9 cellular contexts compared by ENCODE assay signal in genomic region chr19:53865523-53865917, GRCh38. TPM values are rescaled to one million over a fixed set of nuclear protein-coding genes. Genes with fewer than 3 reads are reported as not detected.
A peak's percentile ranks its signal among the peaks of the same experiment; 100 is the strongest.
DNase-seq lines count a peak whose midpoint lies in the region; FAIRE-seq and TF ChIP-seq lines count a peak whose summit lies in the region.
"Had no signal": no experiment of that assay in that cellular context is flagged by ENCODE, and none has a peak within 500 bp of the region (broad histone marks: within the 10 kb centered on the region; RNA-seq: fewer than 3 reads in every experiment).

No MANE protein-coding gene starts in this region.

- no peaks in the 10 kb centered on the region for H3K27me3 Mint-ChIP-seq in T-helper 1 cell treated with Interleukin-12 subunit alpha and Interleukin-12 subunit beta and Interleukin-4 antibody, amounts not matched to agents 30 μg/mL and 1 μg/mL, for 36 hours (ENCODE audit: low read depth)

- H3K4me1 Mint-ChIP-seq in T-helper 1 cell treated with Interleukin-12 subunit alpha and Interleukin-12 subunit beta and Interleukin-4 antibody, amounts not matched to agents 30 μg/mL and 1 μg/mL, for 36 hours (ENCODE audit: low read depth): peaks cover 27% of the 10 kb centered on the region

- FAIRE-seq in keratinocyte (lab: Jason Lieb, UNC) (no peak), H54 (lab: Jason Lieb, UNC) (no peak)

- no peak for DNase-seq in T-helper 1 cell
- no peak for DNase-seq in keratinocyte (ENCODE audit: low read depth, low spot score)
- peak; percentile 61 for DNase-seq in superior temporal gyrus (ENCODE audit: extremely low spot score)
- no peak for DNase-seq in H54 (ENCODE audit: insufficient read length, low spot score)
- DNase-seq in NCI-H1092 treated with DMSO at 0.1 percent for 48 hours (lab: John Stamatoyannopoulos, UW): no peak
- DNase-seq in NCI-H446 (lab: John Stamatoyannopoulos, UW): no peak
- DNase-seq: NCI-H748 treated with DMSO at 0.1 percent for 48 hours had no signal

- peaks cover 7% of the 10 kb centered on the region for H3K79me2 ChIP-seq in keratinocyte (ENCODE audit: control insufficient read depth, insufficient read depth, low read length)

- no peaks in the 10 kb centered on the region for H4K20me1 ChIP-seq in keratinocyte (ENCODE audit: control insufficient read depth, extremely low read depth, insufficient read depth, low read length)

- no peaks in the 10 kb centered on the region for H3K27me3 ChIP-seq in keratinocyte (ENCODE audit: control insufficient read depth, extremely low read depth, insufficient read depth, low read length)

- TF ChIP-seq CTCF in keratinocyte (optimal IDR thresholded peaks at IDR 0.05 in 1 of 3, IDR thresholded peaks at IDR 0.05 in 1 of 3, conservative IDR thresholded peaks at IDR 0.05 in 1 of 3; ENCODE audit: extremely low read depth in 1 of 3, insufficient read depth in 2 of 3, low read length in 3 of 3): no peak

- H3K9me3 Mint-ChIP-seq in T-helper 1 cell treated with Interleukin-12 subunit alpha and Interleukin-12 subunit beta and Interleukin-4 antibody, amounts not matched to agents 30 μg/mL and 1 μg/mL, for 36 hours: no peaks in the 10 kb centered on the region

- peaks cover 0 to 2% of the 10 kb centered on the region in 2 experiments for H3K36me3 ChIP-seq in keratinocyte (ENCODE audit: control insufficient read depth in 2 of 2, extremely low read depth in 1 of 2, insufficient read depth in 2 of 2, low read length in 2 of 2)

- peak overlapping the region; percentile 80 for H2AFZ ChIP-seq in keratinocyte (ENCODE audit: control insufficient read depth, low read length)

- peak overlapping the region in 1 of 3 experiments; percentile 72 for H3K4me3 ChIP-seq in keratinocyte (ENCODE audit: control insufficient read depth in 2 of 3, extremely low read depth in 1 of 3, insufficient read depth in 2 of 3, low read depth in 1 of 3, low read length in 3 of 3)

- H3K9me1 ChIP-seq in keratinocyte (ENCODE audit: control insufficient read depth, extremely low read depth, insufficient read depth, low read length): no peaks in the 10 kb centered on the region

- H3K36me3 Mint-ChIP-seq in T-helper 1 cell treated with Interleukin-12 subunit alpha and Interleukin-12 subunit beta and Interleukin-4 antibody, amounts not matched to agents 30 μg/mL and 1 μg/mL, for 36 hours (ENCODE audit: low read depth): peaks cover 2% of the 10 kb centered on the region

- peak overlapping the region; percentile 92 for H3K9ac ChIP-seq in keratinocyte (ENCODE audit: control insufficient read depth, extremely low read depth, insufficient read depth, low read length)

- no peak for TF ChIP-seq POLR2A in H54 (IDR thresholded peaks at IDR 0.05; ENCODE audit: low read depth, low read length)

- peak overlapping the region; percentile 86 for H3K4me3 Mint-ChIP-seq in T-helper 1 cell treated with Interleukin-12 subunit alpha and Interleukin-12 subunit beta and Interleukin-4 antibody, amounts not matched to agents 30 μg/mL and 1 μg/mL, for 36 hours

- H3K27ac Mint-ChIP-seq in T-helper 1 cell treated with Interleukin-12 subunit alpha and Interleukin-12 subunit beta and Interleukin-4 antibody, amounts not matched to agents 30 μg/mL and 1 μg/mL, for 36 hours: peak overlapping the region; percentile 92

- peaks cover 19% of the 10 kb centered on the region for H3K4me1 ChIP-seq in keratinocyte (ENCODE audit: control insufficient read depth, extremely low read depth, insufficient read depth, low read length)

- dilution Hi-C loops in keratinocyte (cut with MboI; ENCODE audit: extremely low pct_ligation_motif_present, low sequenced_read_pairs): no loop called here

- H3K27ac ChIP-seq in angular gyrus (ENCODE audit: low read depth, low read length): peak overlapping the region; percentile 91
- H3K27ac ChIP-seq in keratinocyte (ENCODE audit: control insufficient read depth, insufficient read depth, low read length): peak overlapping the region; percentile 98

- H3K4me2 ChIP-seq in keratinocyte (ENCODE audit: control insufficient read depth, extremely low read depth, insufficient read depth, low read depth, low read length): peak overlapping the region; percentile 91

- no peaks in the 10 kb centered on the region for H3K9me3 ChIP-seq in keratinocyte (ENCODE audit: control insufficient read depth, low read depth, low read length)

RNA-seq across cellular contexts. Expression of gene MYADM, which starts 2.2 kb away (rescaled TPM):
- polyA plus RNA-seq in keratinocyte: 16.8 to 24.6 TPM (median 19.4 TPM) in 3 replicates
- polyA plus RNA-seq in keratinocyte (2011; ENCODE audit: low read depth): 7.8 TPM
- 13.7 and 25.2 TPM in 2 replicates for polyA plus RNA-seq in keratinocyte (2011; cell fraction: cytosol; rRNA removed)
- 67.7 and 97.3 TPM in 2 replicates for polyA plus RNA-seq in keratinocyte (2011; cell fraction: nucleus; rRNA removed)
- polyA plus RNA-seq in keratinocyte (2012; ENCODE audit: low replicate concordance): 20.1 and 71.6 TPM in 2 replicates
- 22.0 to 221 TPM (median 23.3 TPM) in 3 replicates for polyA minus RNA-seq in keratinocyte
- 41.4 TPM for polyA minus RNA-seq in keratinocyte (2011; cell fraction: cytosol; rRNA and poly(A)+ RNA removed)
- polyA minus RNA-seq in keratinocyte (2011; cell fraction: nucleus; rRNA and poly(A)+ RNA removed): 37.5 and 65.9 TPM in 2 replicates

RNA-seq across cellular contexts. Expression of gene PRKCG, which starts 16.5 kb away (rescaled TPM):
- polyA plus RNA-seq in keratinocyte: not detected in 3 replicates
- not detected for polyA plus RNA-seq in keratinocyte (2011; ENCODE audit: low read depth)
- polyA plus RNA-seq in keratinocyte (2011; cell fraction: cytosol; rRNA removed): not detected in 2 replicates
- not detected in 2 replicates for polyA plus RNA-seq in keratinocyte (2011; cell fraction: nucleus; rRNA removed)
- not detected in 2 replicates for polyA plus RNA-seq in keratinocyte (2012; ENCODE audit: low replicate concordance)
- not detected in 3 replicates for polyA minus RNA-seq in keratinocyte
- not detected for polyA minus RNA-seq in keratinocyte (2011; cell fraction: cytosol; rRNA and poly(A)+ RNA removed)
- not detected in 2 replicates for polyA minus RNA-seq in keratinocyte (2011; cell fraction: nucleus; rRNA and poly(A)+ RNA removed)

RNA-seq across cellular contexts. Expression of gene NLRP12, which starts 41.4 kb away (rescaled TPM):
- polyA plus RNA-seq in keratinocyte: not detected in 3 replicates
- not detected for polyA plus RNA-seq in keratinocyte (2011; ENCODE audit: low read depth)
- polyA plus RNA-seq in keratinocyte (2011; cell fraction: cytosol; rRNA removed): not detected in 2 replicates
- not detected in 2 replicates for polyA plus RNA-seq in keratinocyte (2011; cell fraction: nucleus; rRNA removed)
- not detected in 2 replicates for polyA plus RNA-seq in keratinocyte (2012; ENCODE audit: low replicate concordance)
- not detected in 3 replicates for polyA minus RNA-seq in keratinocyte
- polyA minus RNA-seq in keratinocyte (2011; cell fraction: cytosol; rRNA and poly(A)+ RNA removed): not detected
- polyA minus RNA-seq in keratinocyte (2011; cell fraction: nucleus; rRNA and poly(A)+ RNA removed): not detected in 2 replicates

RNA-seq across cellular contexts. Expression of gene CACNG7, which starts 43.6 kb away (rescaled TPM):
- polyA plus RNA-seq in keratinocyte: not detected in 3 replicates
- polyA plus RNA-seq in keratinocyte (2011; ENCODE audit: low read depth): not detected
- not detected in 2 replicates for polyA plus RNA-seq in keratinocyte (2011; cell fraction: cytosol; rRNA removed)
- polyA plus RNA-seq in keratinocyte (2011; cell fraction: nucleus; rRNA removed): not detected in 2 replicates
- not detected in 2 replicates for polyA plus RNA-seq in keratinocyte (2012; ENCODE audit: low replicate concordance)
- not detected in 3 replicates for polyA minus RNA-seq in keratinocyte
- not detected for polyA minus RNA-seq in keratinocyte (2011; cell fraction: cytosol; rRNA and poly(A)+ RNA removed)
- polyA minus RNA-seq in keratinocyte (2011; cell fraction: nucleus; rRNA and poly(A)+ RNA removed): not detected in 2 replicates
